Comparison of ENCODE assay signal across 23 cellular contexts in genomic region chr9:132125361-132125760, GRCh38. TPM values are rescaled to one million over a fixed set of nuclear protein-coding genes. Genes with fewer than 3 reads are reported as not detected.
DNase-seq lines count a peak whose midpoint lies in the region; ATAC-seq and TF ChIP-seq lines count a peak whose summit lies in the region.
"Had no signal": no experiment of that assay in that cellular context is flagged by ENCODE, and none has a peak within 500 bp of the region (broad histone marks: within the 10 kb centered on the region; RNA-seq: fewer than 3 reads in every experiment).

No MANE protein-coding gene starts in this region.

- H2AFZ ChIP-seq in GM23338 = no peak overlapping the region; the same call in 1 of the 2 replicates

- in situ Hi-C loops in G401 (cut with HindIII; ENCODE audit: low sequenced_read_pairs) = no loop called here

- peak overlapping the region; percentile 26; the same call in 1 of the 2 replicates for H3K27ac ChIP-seq in GM23338 (ENCODE audit: low read depth)
- H3K27ac ChIP-seq: SJCRH30 had no signal

- H3K27me3 ChIP-seq in GM23338 (ENCODE audit: insufficient read depth) = 0 out of 2 replicates have a peak, but pooled peaks cover 7% of the 10 kb centered on the region
- H3K27me3 ChIP-seq in H7 (ENCODE audit: control insufficient read depth, insufficient read depth, low read length) = peaks cover 2% of the 10 kb centered on the region; the same call in 1 of the 2 replicates

- H3K27me3 Mint-ChIP-seq in GM23338 (ENCODE audit: insufficient read depth, low read depth, poor library complexity) (peaks cover 22% of the 10 kb centered on the region), glutamatergic neuron (ENCODE audit: unreplicated experiment) (peaks cover 4% of the 10 kb centered on the region)
- H3K27me3 Mint-ChIP-seq in activated T-helper 1 cell treated with anti-CD3 and anti-CD28 coated beads, Interleukin-12 subunit alpha, Interleukin-12 subunit beta, Interleukin-2, Interleukin-4 antibody, amounts not matched to agents 30 ng/mL and 10 ng/mL and 1 ng/mL, durations not matched to agents 14 hours and 24 hours and 36 hours (ENCODE audit: insufficient read depth) = peaks cover 36% of the 10 kb centered on the region

- peak overlapping the region; percentile 70 for H3K4me2 ChIP-seq in GM23338

- H3K4me3 ChIP-seq in GM23338 (peak overlapping the region; percentile 29; the same call in 1 of the 2 replicates), H7 (ENCODE audit: insufficient read depth, low read depth, low read length) (no peak overlapping the region)
- H3K4me3 ChIP-seq: SJCRH30 had no signal

- H3K4me3 Mint-ChIP-seq in GM23338 (peak overlapping the region; percentile 49), glutamatergic neuron (ENCODE audit: unreplicated experiment) (peak overlapping the region; percentile 59)
- H3K4me3 Mint-ChIP-seq in activated T-helper 1 cell treated with anti-CD3 and anti-CD28 coated beads, Interleukin-12 subunit alpha, Interleukin-12 subunit beta, Interleukin-2, Interleukin-4 antibody, amounts not matched to agents 30 ng/mL and 10 ng/mL and 1 ng/mL, durations not matched to agents 14 hours and 24 hours and 36 hours = no peak overlapping the region

- H4K20me1 ChIP-seq in GM23338 (replicated peaks; ENCODE audit: insufficient read depth) = no peaks in the 10 kb centered on the region

- H3K9me2 ChIP-seq in GM23338 (ENCODE audit: insufficient read depth) = no peaks in the 10 kb centered on the region

- 0 out of 2 replicates have a peak overlapping the region, but pooled peaks have one; percentile 24 for H3K27ac Mint-ChIP-seq in GM23338
- no peak overlapping the region for H3K27ac Mint-ChIP-seq in glutamatergic neuron (ENCODE audit: unreplicated experiment)
- H3K27ac Mint-ChIP-seq in activated T-helper 1 cell treated with anti-CD3 and anti-CD28 coated beads, Interleukin-12 subunit alpha, Interleukin-12 subunit beta, Interleukin-2, Interleukin-4 antibody, amounts not matched to agents 30 ng/mL and 10 ng/mL and 1 ng/mL, durations not matched to agents 14 hours and 24 hours and 36 hours = no peak overlapping the region
- H3K27ac Mint-ChIP-seq: CD4-positive, alpha-beta memory T cell; T-helper 17 cell had no signal

- peak; percentile 92 for ATAC-seq in GM23338
- no peak for ATAC-seq in HG03520 (IDR thresholded peaks at IDR 0.05; ENCODE audit: unreplicated experiment)
- no peak for ATAC-seq in GM18907 (IDR thresholded peaks at IDR 0.05; ENCODE audit: unreplicated experiment)
- ATAC-seq: PC-3, Right ventricle myocardium inferior, SK-N-SH treated with all-trans-retinoic acid at 6 μM for 48 hours, T-helper 17 cell had no signal

- DNase-seq in GM23338 (ENCODE audit: low spot score) = peak; percentile 72
- DNase-seq in H7 = peak; percentile 82
- peak; percentile 32 for DNase-seq in NCI-H2171 (lab: John Stamatoyannopoulos, UW)
- no peak for DNase-seq in glutamatergic neuron
- DNase-seq in activated T-helper 1 cell treated with anti-CD3 and anti-CD28 coated beads, Interleukin-12 subunit alpha, Interleukin-12 subunit beta, Interleukin-2, Interleukin-4 antibody, amounts not matched to agents 30 ng/mL and 10 ng/mL and 1 ng/mL, durations not matched to agents 14 hours and 24 hours and 36 hours (ENCODE audit: low spot score) = no peak
- DNase-seq in G401 (ENCODE audit: low spot score) = no peak
- DNase-seq: C1 segment of cervical spinal cord; CD4-positive, alpha-beta memory T cell; COR-L47; DMS53; GOT3; Karpas-422; NCI-H1092 treated with DMSO at 0.1 percent for 48 hours; NCI-H1436; NCI-H524; NCI-H748 treated with DMSO at 0.1 percent for 48 hours; PC-3; SJCRH30; T-helper 17 cell had no signal

- H3K79me2 ChIP-seq in GM23338 (replicated peaks; ENCODE audit: insufficient read depth) = no peaks in the 10 kb centered on the region

- peaks cover 64% of the 10 kb centered on the region for H3K4me1 Mint-ChIP-seq in GM23338
- peaks cover 31% of the 10 kb centered on the region for H3K4me1 Mint-ChIP-seq in glutamatergic neuron (ENCODE audit: low read depth, unreplicated experiment)
- H3K4me1 Mint-ChIP-seq in activated T-helper 1 cell treated with anti-CD3 and anti-CD28 coated beads, Interleukin-12 subunit alpha, Interleukin-12 subunit beta, Interleukin-2, Interleukin-4 antibody, amounts not matched to agents 30 ng/mL and 10 ng/mL and 1 ng/mL, durations not matched to agents 14 hours and 24 hours and 36 hours (ENCODE audit: low read depth) = peaks cover 10% of the 10 kb centered on the region

- intact Hi-C loops in activated T-helper 1 cell treated with anti-CD3 and anti-CD28 coated beads, Interleukin-12 subunit alpha, Interleukin-12 subunit beta, Interleukin-2, Interleukin-4 antibody, amounts not matched to agents 30 ng/mL and 10 ng/mL and 1 ng/mL, durations not matched to agents 14 hours and 24 hours and 36 hours (cut with micrococcal nuclease) = loop anchor here (5.0 kb wide), 1 partner anchor 37 kb away; the partner anchor contains the start of gene NTNG2

- H3K36me3 Mint-ChIP-seq in GM23338 (ENCODE audit: low read depth) (no peaks in the 10 kb centered on the region; the same call in 2 of the 3 replicates), glutamatergic neuron (ENCODE audit: unreplicated experiment) (no peaks in the 10 kb centered on the region)
- no peaks in the 10 kb centered on the region for H3K36me3 Mint-ChIP-seq in activated T-helper 1 cell treated with anti-CD3 and anti-CD28 coated beads, Interleukin-12 subunit alpha, Interleukin-12 subunit beta, Interleukin-2, Interleukin-4 antibody, amounts not matched to agents 30 ng/mL and 10 ng/mL and 1 ng/mL, durations not matched to agents 14 hours and 24 hours and 36 hours (ENCODE audit: low read depth)
- H3K36me3 Mint-ChIP-seq: CD4-positive, alpha-beta memory T cell had no signal

- no peaks in the 10 kb centered on the region for H3F3A ChIP-seq in GM23338 (replicated peaks; ENCODE audit: low read depth)

- TF ChIP-seq CTCF in GM23338 (conservative IDR thresholded peaks at IDR 0.05; ENCODE audit: low read depth in 2 of 2) = no peak
- no peak for TF ChIP-seq CTCF in glutamatergic neuron (IDR thresholded peaks at IDR 0.05; ENCODE audit: partially characterized antibody, unreplicated experiment)

- H3K4me1 ChIP-seq in GM23338 (ENCODE audit: insufficient read depth) = peaks cover 43% of the 10 kb centered on the region

- no peaks in the 10 kb centered on the region for H3K36me3 ChIP-seq in GM23338 (ENCODE audit: insufficient read depth)
- no peaks in the 10 kb centered on the region for H3K36me3 ChIP-seq in H7 (replicated peaks; ENCODE audit: control insufficient read depth, insufficient read depth, low read length)
- H3K36me3 ChIP-seq: SJCRH30 had no signal

- H3K9me3 Mint-ChIP-seq in GM23338 (no peaks in the 10 kb centered on the region), glutamatergic neuron (ENCODE audit: unreplicated experiment) (no peaks in the 10 kb centered on the region)
- H3K9me3 Mint-ChIP-seq in activated T-helper 1 cell treated with anti-CD3 and anti-CD28 coated beads, Interleukin-12 subunit alpha, Interleukin-12 subunit beta, Interleukin-2, Interleukin-4 antibody, amounts not matched to agents 30 ng/mL and 10 ng/mL and 1 ng/mL, durations not matched to agents 14 hours and 24 hours and 36 hours = no peaks in the 10 kb centered on the region
- H3K9me3 Mint-ChIP-seq: CD4-positive, alpha-beta memory T cell had no signal

RNA-seq across cellular contexts. Expression of gene NTNG2, which starts 36.5 kb away (rescaled TPM):
- 0.39 and 1.7 TPM in 2 replicates for total RNA-seq in GM23338 (2014; rRNA removed; shearing (Covaris generic))
- 0.42 and 0.99 TPM in 2 replicates for polyA plus RNA-seq in GM23338 (2016; fragmentation: Nextera tagmentation; extraction: Ambion mirVana)
- total RNA-seq in H7 (2014; rRNA removed; shearing (Covaris generic)) = 1.2 and 2.3 TPM in 2 replicates
- total RNA-seq in glutamatergic neuron (ENCODE audit: unreplicated experiment) = 43.7 TPM
- 4.6 and 6.2 TPM in 2 replicates for total RNA-seq in activated T-helper 1 cell treated with anti-CD3 and anti-CD28 coated beads, Interleukin-12 subunit alpha, Interleukin-12 subunit beta, Interleukin-2, Interleukin-4 antibody, amounts not matched to agents 30 ng/mL and 10 ng/mL and 1 ng/mL, durations not matched to agents 14 hours and 24 hours and 36 hours
- total RNA-seq in G401 (2014; rRNA removed; shearing (Covaris generic)) = 0.14 and 0.37 TPM in 2 replicates

RNA-seq across cellular contexts. Expression of gene MED27, which starts 45.7 kb away (rescaled TPM):
- total RNA-seq in GM23338 (2014; rRNA removed; shearing (Covaris generic)) = 18.4 and 35.0 TPM in 2 replicates
- 26.0 and 30.6 TPM in 2 replicates for polyA plus RNA-seq in GM23338 (2016; fragmentation: Nextera tagmentation; extraction: Ambion mirVana)
- 22.3 and 40.3 TPM in 2 replicates for total RNA-seq in H7 (2014; rRNA removed; shearing (Covaris generic))
- 45.0 TPM for total RNA-seq in glutamatergic neuron (ENCODE audit: unreplicated experiment)
- total RNA-seq in activated T-helper 1 cell treated with anti-CD3 and anti-CD28 coated beads, Interleukin-12 subunit alpha, Interleukin-12 subunit beta, Interleukin-2, Interleukin-4 antibody, amounts not matched to agents 30 ng/mL and 10 ng/mL and 1 ng/mL, durations not matched to agents 14 hours and 24 hours and 36 hours = 41.0 and 45.6 TPM in 2 replicates
- 27.8 and 46.7 TPM in 2 replicates for total RNA-seq in G401 (2014; rRNA removed; shearing (Covaris generic))

Comparison
In these comparisons a context has a peak if more than half of its experiments do, and no peak if none do; other contexts are left out.
1. DNase-seq: peak in GM23338 (single experiment), H7 (single experiment) and NCI-H2171 (single experiment); none in glutamatergic neuron (single experiment), activated T-helper 1 cell treated with anti-CD3 and anti-CD28 coated beads, Interleukin-12 subunit alpha, Interleukin-12 subunit beta, Interleukin-2, Interleukin-4 antibody, amounts not matched to agents 30 ng/mL and 10 ng/mL and 1 ng/mL, durations not matched to agents 14 hours and 24 hours and 36 hours (single experiment) and G401 (single experiment).